ENCODE assay signal across 8 cellular contexts in the genomic region with DNA sequence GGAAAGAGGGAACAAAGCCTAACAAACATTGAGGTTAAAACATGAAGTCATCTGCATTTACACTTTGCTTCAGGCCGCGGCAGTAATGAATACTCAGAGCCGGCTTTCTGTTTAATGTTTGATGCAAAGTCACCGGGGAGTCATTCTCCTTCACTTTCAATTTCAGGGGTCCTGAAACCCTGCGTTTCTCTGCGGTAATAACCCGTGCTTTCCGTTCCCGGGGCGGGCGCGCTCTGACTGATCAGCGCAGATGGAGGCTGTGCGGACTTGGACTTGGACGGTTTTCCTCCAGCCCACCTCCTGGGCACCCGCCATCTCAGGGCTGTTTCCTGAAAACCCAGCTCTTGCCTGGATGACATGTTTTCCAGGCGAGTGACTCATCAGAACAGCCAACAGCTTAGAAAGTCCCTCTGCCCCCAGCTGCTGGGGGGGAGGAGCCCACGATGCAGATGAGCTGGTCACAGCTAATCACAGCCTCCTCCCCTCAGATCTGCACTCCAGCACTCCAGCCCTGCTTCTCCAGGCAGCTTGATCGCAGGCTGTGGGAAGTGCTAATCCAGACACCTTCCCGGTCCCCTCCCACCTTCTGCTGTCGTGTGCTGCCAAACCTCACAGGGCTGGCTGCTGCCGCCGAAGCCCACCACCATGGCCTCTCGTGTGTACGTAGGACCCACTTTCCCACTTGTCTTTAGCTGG.
DNase-seq lines count a peak whose midpoint lies in the region; ATAC-seq and TF ChIP-seq lines count a peak whose summit lies in the region.

No MANE protein-coding gene starts in this region.

- intact Hi-C loops in left lung (cut with DNase I) = no loop called here

- H3K27ac ChIP-seq in left lung = peak overlapping the region; percentile 90

- TF ChIP-seq CTCF in AG09319 (IDR thresholded peaks at IDR 0.05; ENCODE audit: low read depth, low read length) = no peak
- no peak for TF ChIP-seq CTCF in left lung (IDR thresholded peaks at IDR 0.05)

- peak overlapping the region; percentile 16 to 45 for H3K4me3 ChIP-seq in left lung

- peaks cover 9 to 18% of the 10 kb centered on the region in 2 donors for H3K4me1 ChIP-seq in left lung

- H3K9me3 ChIP-seq in left lung = no peaks in the 10 kb centered on the region

- DNase-seq in AG09319 (ENCODE audit: extremely low read depth, low read depth) = peak; percentile 95
- peak; percentile 99 for DNase-seq in NCI-H446 treated with DMSO at 0.1 percent for 48 hours (lab: John Stamatoyannopoulos, UW)
- DNase-seq in activated CD4-positive, alpha-beta T cell treated with anti-CD3 and anti-CD28 coated beads, Interleukin-2, amount 50 U/mL, for 24 hours (ENCODE audit: low read depth in 1 of 2, low spot score in 1 of 2) = peak; percentile 76 to 86
- DNase-seq in dermis blood vessel endothelial cell = peak; percentile 99
- peak; percentile 90 for DNase-seq in left lung
- DNase-seq in stimulated activated CD4-positive, alpha-beta T cell treated with anti-CD3 and anti-CD28 coated beads, Interleukin-1b, Interleukin-23, amount 100 ng/mL, for 48 hours = peak; percentile 88

- no peaks in the 10 kb centered on the region for H3K27me3 ChIP-seq in left lung

- H3K36me3 ChIP-seq in left lung = peaks cover 0 to 6% of the 10 kb centered on the region in 2 donors

- ATAC-seq in GM19035 (IDR thresholded peaks at IDR 0.05; ENCODE audit: unreplicated experiment) = peak; percentile 88
- peak; percentile 75 for ATAC-seq in HG03342 (IDR thresholded peaks at IDR 0.05; ENCODE audit: unreplicated experiment)
- peak; percentile 97 for ATAC-seq in left lung

Comparison
In these comparisons a context has a peak if more than half of its experiments do, and no peak if none do; other contexts are left out.
1. Peak in every context shown above with its lines: DNase-seq, ATAC-seq, H3K4me3 ChIP-seq and H3K27ac ChIP-seq.